Comparison of ENCODE assay signal across 1 cellular context in the genomic region with DNA sequence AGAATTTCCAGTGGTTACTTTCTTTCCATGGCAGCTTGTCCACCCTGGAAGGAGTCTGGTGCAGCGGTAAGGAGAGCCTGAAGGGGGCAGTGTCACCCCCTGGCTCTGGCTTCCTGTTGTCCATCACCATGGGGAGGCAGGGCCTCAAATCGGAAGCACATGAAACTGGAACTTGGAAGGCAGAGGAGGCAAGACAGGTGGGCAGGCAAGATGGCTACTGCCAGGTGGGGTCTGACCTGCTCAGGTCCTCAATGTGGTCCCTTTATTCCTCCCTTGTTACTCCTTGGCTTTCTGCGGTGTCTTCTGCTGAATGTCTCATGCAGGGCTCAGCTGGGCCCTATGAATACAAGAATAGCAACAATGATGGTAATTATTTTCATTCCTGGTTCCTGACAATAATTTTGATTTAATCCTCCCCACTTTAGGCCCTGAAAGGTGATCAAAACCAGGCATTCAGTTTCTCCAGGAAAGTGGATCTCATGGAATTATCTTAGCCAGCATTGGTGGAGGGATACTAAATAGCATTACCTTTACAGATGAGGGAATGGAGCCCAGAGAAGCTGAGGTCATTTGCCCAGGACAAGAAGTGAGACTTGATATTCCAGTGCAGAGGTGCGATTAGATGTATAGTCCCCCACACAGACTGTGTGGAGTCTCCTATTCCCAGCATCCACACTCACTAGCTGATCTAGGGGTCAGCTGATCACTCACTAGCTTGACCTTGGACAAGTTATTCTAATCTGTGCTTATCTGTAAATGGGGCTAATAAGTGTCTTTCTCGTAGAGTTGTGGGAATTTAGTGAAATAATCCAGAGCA.
TF ChIP-seq lines count a peak whose summit lies in the region.

No MANE protein-coding gene starts in this region.

TF ChIP-seq in K562, 482 proteins besides CTCF, POLR2A, EP300 and RAD21 (continued from another document and continues in another):
- TF ChIP-seq, protein P1, sequence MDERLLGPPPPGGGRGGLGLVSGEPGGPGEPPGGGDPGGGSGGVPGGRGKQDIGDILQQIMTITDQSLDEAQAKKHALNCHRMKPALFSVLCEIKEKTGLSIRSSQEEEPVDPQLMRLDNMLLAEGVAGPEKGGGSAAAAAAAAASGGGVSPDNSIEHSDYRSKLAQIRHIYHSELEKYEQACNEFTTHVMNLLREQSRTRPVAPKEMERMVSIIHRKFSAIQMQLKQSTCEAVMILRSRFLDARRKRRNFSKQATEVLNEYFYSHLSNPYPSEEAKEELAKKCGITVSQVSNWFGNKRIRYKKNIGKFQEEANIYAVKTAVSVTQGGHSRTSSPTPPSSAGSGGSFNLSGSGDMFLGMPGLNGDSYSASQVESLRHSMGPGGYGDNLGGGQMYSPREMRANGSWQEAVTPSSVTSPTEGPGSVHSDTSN (CRISPR knock-in tag; IDR thresholded peaks at IDR 0.05; ENCODE audit: low read depth) = no peak
- TF ChIP-seq, protein P1 (tag; conservative IDR thresholded peaks at IDR 0.05; ENCODE audit: low read depth) = peak; percentile 76
- TF ChIP-seq SMC3 (conservative IDR thresholded peaks at IDR 0.05; ENCODE audit: insufficient read depth, low read depth, low read length) (peak; percentile 61), MYC (IDR thresholded peaks at IDR 0.05; ENCODE audit: low read depth, low read length) (peak; percentile 65; the same call in 1 of the 2 replicates), MYC (CRISPR knock-in tag; IDR thresholded peaks at IDR 0.05; ENCODE audit: borderline replicate concordance, low read depth) (no peak), C11orf30 (IDR thresholded peaks at IDR 0.05; ENCODE audit: low read depth) (no peak), ZBTB17 (CRISPR knock-in tag; IDR thresholded peaks at IDR 0.05) (no peak), PHTF2 (CRISPR knock-in tag; IDR thresholded peaks at IDR 0.05) (no peak), RCOR1 (IDR thresholded peaks at IDR 0.05; ENCODE audit: borderline replicate concordance in 1 of 2, low read depth in 2 of 2, low read length in 2 of 2) (peak in 1 of 2 experiments; percentile 76; a peak in 2 of 4 replicates), ZNF398 (CRISPR knock-in tag; IDR thresholded peaks at IDR 0.05) (no peak), SMAD1 (IDR thresholded peaks at IDR 0.05; ENCODE audit: low read depth, low read length, partially characterized antibody) (no peak), ZNF263 (CRISPR knock-in tag; IDR thresholded peaks at IDR 0.05; ENCODE audit: borderline replicate concordance) (no peak), ZNF239 (CRISPR knock-in tag; IDR thresholded peaks at IDR 0.05) (no peak), ZBTB11 (CRISPR knock-in tag; IDR thresholded peaks at IDR 0.05) (0 out of 6 replicates have a peak, but pooled peaks of 1 of the 3 experiments have one; percentile 18), ARID1B (IDR thresholded peaks at IDR 0.05) (no peak), ATF7 (IDR thresholded peaks at IDR 0.05) (no peak), HMGN3 (IDR thresholded peaks at IDR 0.05; ENCODE audit: borderline replicate concordance, extremely low read depth, insufficient read length, low read depth, low read length) (no peak), MCM7 (IDR thresholded peaks at IDR 0.05) (no peak), COPS2 (conservative IDR thresholded peaks at IDR 0.05) (no peak), E2F6 (IDR thresholded peaks at IDR 0.05; ENCODE audit: borderline replicate concordance in 1 of 2, extremely low read depth in 1 of 2, insufficient read depth in 1 of 2, insufficient read length in 1 of 2, low read depth in 1 of 2, low read length in 1 of 2, poor library complexity in 1 of 2, severe bottlenecking in 1 of 2) (peak in 1 of 2 experiments; percentile 47), NFIC (IDR thresholded peaks at IDR 0.05) (peak; percentile 16; the same call in 1 of the 2 replicates), MEIS2 (IDR thresholded peaks at IDR 0.05; ENCODE audit: partially characterized antibody) (peak; percentile 71), MYBL2 (IDR thresholded peaks at IDR 0.05; ENCODE audit: low read depth) (no peak), MYBL2 (CRISPR knock-in tag; IDR thresholded peaks at IDR 0.05; ENCODE audit: borderline replicate concordance) (no peak), TRIM25 (IDR thresholded peaks at IDR 0.05; ENCODE audit: borderline replicate concordance) (no peak), ZNF785 (CRISPR knock-in tag; IDR thresholded peaks at IDR 0.05) (no peak), ZNF707 (CRISPR knock-in tag; conservative IDR thresholded peaks at IDR 0.05) (no peak), ETV5 (CRISPR knock-in tag; IDR thresholded peaks at IDR 0.05; ENCODE audit: low read depth) (peak; percentile 81; the same call in 1 of the 2 replicates), ZNF584 (CRISPR knock-in tag; IDR thresholded peaks at IDR 0.05; ENCODE audit: low read depth) (no peak), PKNOX1 (IDR thresholded peaks at IDR 0.05) (peak; percentile 89)
- TF ChIP-seq, protein P2, sequence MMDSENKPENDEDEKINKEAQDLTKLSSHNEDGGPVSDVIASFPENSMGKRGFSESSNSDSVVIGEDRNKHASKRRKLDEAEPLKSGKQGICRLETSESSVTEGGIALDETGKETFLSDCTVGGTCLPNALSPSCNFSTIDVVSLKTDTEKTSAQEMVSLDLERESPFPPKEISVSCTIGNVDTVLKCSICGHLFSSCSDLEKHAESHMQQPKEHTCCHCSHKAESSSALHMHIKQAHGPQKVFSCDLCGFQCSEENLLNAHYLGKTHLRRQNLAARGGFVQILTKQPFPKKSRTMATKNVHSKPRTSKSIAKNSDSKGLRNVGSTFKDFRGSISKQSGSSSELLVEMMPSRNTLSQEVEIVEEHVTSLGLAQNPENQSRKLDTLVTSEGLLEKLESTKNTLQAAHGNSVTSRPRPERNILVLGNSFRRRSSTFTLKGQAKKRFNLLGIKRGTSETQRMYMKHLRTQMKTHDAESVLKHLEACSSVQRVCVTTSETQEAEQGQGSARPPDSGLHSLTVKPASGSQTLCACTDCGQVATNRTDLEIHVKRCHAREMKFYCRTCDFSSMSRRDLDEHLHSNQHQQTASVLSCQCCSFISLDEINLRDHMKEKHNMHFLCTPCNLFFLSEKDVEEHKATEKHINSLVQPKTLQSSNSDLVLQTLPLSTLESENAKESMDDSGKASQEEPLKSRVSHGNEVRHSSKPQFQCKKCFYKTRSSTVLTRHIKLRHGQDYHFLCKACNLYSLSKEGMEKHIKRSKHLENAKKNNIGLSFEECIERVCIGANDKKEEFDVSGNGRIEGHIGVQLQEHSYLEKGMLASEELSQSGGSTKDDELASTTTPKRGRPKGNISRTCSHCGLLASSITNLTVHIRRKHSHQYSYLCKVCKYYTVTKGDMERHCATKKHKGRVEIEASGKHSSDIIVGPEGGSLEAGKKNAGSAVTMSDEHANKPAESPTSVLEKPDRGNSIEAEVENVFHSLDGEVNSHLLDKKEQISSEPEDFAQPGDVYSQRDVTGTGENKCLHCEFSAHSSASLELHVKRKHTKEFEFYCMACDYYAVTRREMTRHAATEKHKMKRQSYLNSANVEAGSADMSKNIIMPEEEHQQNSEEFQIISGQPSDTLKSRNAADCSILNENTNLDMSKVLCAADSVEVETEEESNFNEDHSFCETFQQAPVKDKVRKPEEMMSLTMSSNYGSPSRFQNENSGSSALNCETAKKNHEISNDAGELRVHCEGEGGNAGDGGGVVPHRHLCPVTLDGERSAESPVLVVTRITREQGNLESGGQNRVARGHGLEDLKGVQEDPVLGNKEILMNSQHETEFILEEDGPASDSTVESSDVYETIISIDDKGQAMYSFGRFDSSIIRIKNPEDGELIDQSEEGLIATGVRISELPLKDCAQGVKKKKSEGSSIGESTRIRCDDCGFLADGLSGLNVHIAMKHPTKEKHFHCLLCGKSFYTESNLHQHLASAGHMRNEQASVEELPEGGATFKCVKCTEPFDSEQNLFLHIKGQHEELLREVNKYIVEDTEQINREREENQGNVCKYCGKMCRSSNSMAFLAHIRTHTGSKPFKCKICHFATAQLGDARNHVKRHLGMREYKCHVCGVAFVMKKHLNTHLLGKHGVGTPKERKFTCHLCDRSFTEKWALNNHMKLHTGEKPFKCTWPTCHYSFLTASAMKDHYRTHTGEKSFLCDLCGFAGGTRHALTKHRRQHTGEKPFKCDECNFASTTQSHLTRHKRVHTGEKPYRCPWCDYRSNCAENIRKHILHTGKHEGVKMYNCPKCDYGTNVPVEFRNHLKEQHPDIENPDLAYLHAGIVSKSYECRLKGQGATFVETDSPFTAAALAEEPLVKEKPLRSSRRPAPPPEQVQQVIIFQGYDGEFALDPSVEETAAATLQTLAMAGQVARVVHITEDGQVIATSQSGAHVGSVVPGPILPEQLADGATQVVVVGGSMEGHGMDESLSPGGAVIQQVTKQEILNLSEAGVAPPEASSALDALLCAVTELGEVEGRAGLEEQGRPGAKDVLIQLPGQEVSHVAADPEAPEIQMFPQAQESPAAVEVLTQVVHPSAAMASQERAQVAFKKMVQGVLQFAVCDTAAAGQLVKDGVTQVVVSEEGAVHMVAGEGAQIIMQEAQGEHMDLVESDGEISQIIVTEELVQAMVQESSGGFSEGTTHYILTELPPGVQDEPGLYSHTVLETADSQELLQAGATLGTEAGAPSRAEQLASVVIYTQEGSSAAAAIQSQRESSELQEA (IDR thresholded peaks at IDR 0.05; ENCODE audit: low read depth) = no peak
